In genomic region chr6:51936536-51936935, GRCh38 we compare ENCODE assay signal across 15 cellular contexts.
DNase-seq lines count a peak whose midpoint lies in the region; ATAC-seq and TF ChIP-seq lines count a peak whose summit lies in the region.
"Had no signal": no experiment of that assay in that cellular context is flagged by ENCODE, and none has a peak within 500 bp of the region (broad histone marks: within the 10 kb centered on the region; RNA-seq: fewer than 3 reads in every experiment).

No MANE protein-coding gene starts in this region.

- H3K27me3 ChIP-seq in HAP-1 (ENCODE audit: low read depth) (no peaks in the 10 kb centered on the region), kidney epithelial cell (ENCODE audit: control insufficient read depth, insufficient read depth, low read length) (no peaks in the 10 kb centered on the region)
- H3K27me3 ChIP-seq: BLaER1 treated with 17β-estradiol and CSF1 and Interleukin-3, amounts not matched to agents 10 nM and 100 nM had no signal

- CTCF ChIA-PET in WTC11 (lab: Charles Lee) = interaction anchor here (1.1 kb wide), 1 partner anchor 23 kb away, joined by 3 read pairs; no protein-coding TSS in a partner anchor

- peaks cover 12% of the 10 kb centered on the region for H3K4me1 Mint-ChIP-seq in WTC11
- H3K4me1 Mint-ChIP-seq: CD4-positive, CD25-positive, alpha-beta regulatory T cell had no signal

- peak; percentile 23 to 81 for DNase-seq in HAP-1 (ENCODE audit: low spot score in 2 of 2)
- DNase-seq in WTC11 (ENCODE audit: low spot score) = no peak
- DNase-seq in kidney epithelial cell (ENCODE audit: low read depth) = peak; percentile 7
- peak; percentile 69 for DNase-seq in renal cortical epithelial cell (ENCODE audit: low read depth)
- DNase-seq in NCI-H524 (lab: John Stamatoyannopoulos, UW) = no peak
- DNase-seq in DMS79 (lab: John Stamatoyannopoulos, UW) = no peak
- no peak for DNase-seq in NCI-H2107 treated with DMSO at 0.1 percent for 48 hours (lab: John Stamatoyannopoulos, UW; ENCODE audit: unreplicated experiment)
- DNase-seq: ACHN; Calu3; CD4-positive, CD25-positive, alpha-beta regulatory T cell; DMS 273 treated with DMSO at 0.1 percent for 48 hours had no signal

- H3K4me1 ChIP-seq in HAP-1 = peaks cover 34% of the 10 kb centered on the region
- H3K4me1 ChIP-seq: BLaER1 treated with 17β-estradiol and CSF1 and Interleukin-3, amounts not matched to agents 10 nM and 100 nM had no signal

- H3K9me3 ChIP-seq in HAP-1 = no peaks in the 10 kb centered on the region
- H3K9me3 ChIP-seq: BLaER1 treated with 17β-estradiol and CSF1 and Interleukin-3, amounts not matched to agents 10 nM and 100 nM had no signal

- H3K36me3 Mint-ChIP-seq in WTC11 = no peaks in the 10 kb centered on the region; the same call in 1 of the 2 replicates
- H3K36me3 Mint-ChIP-seq: CD4-positive, CD25-positive, alpha-beta regulatory T cell had no signal

- POLR2A ChIA-PET in WTC11 (lab: Charles Lee) = no interaction called here

- H3K27me3 Mint-ChIP-seq in WTC11 (ENCODE audit: low read depth) = peaks cover 3% of the 10 kb centered on the region
- H3K27me3 Mint-ChIP-seq: CD4-positive, CD25-positive, alpha-beta regulatory T cell had no signal

- TF ChIP-seq CTCF in WTC11 (IDR thresholded peaks at IDR 0.05) (no peak), kidney epithelial cell (IDR thresholded peaks at IDR 0.05; ENCODE audit: insufficient read depth, low read length, poor library complexity, severe bottlenecking) (no peak)

- H3K27ac Mint-ChIP-seq in WTC11 = no peak overlapping the region
- H3K27ac Mint-ChIP-seq: CD4-positive, CD25-positive, alpha-beta regulatory T cell had no signal

- H3K36me3 ChIP-seq in HAP-1 (replicated peaks) (no peaks in the 10 kb centered on the region), kidney epithelial cell (ENCODE audit: control insufficient read depth, insufficient read depth, low read length) (no peaks in the 10 kb centered on the region)
- H3K36me3 ChIP-seq: BLaER1 treated with 17β-estradiol and CSF1 and Interleukin-3, amounts not matched to agents 10 nM and 100 nM had no signal

- H3K4me3 Mint-ChIP-seq in WTC11 = no peak overlapping the region
- H3K4me3 Mint-ChIP-seq: CD4-positive, CD25-positive, alpha-beta regulatory T cell had no signal

- H3K4me3 ChIP-seq in HAP-1 (no peak overlapping the region), kidney epithelial cell (ENCODE audit: low read depth, low read length) (no peak overlapping the region)
- H3K4me3 ChIP-seq: BLaER1 treated with 17β-estradiol and CSF1 and Interleukin-3, amounts not matched to agents 10 nM and 100 nM; GM12878 had no signal

- ATAC-seq in WTC11 (peak; percentile 35), GM19397 (IDR thresholded peaks at IDR 0.05; ENCODE audit: unreplicated experiment) (no peak)
- ATAC-seq: GM12878, HepG2 had no signal

- in situ Hi-C loops in HAP-1 (cut with MboI; ENCODE audit: low sequenced_read_pairs) = no loop called here

- H3K9me3 Mint-ChIP-seq in WTC11 = no peaks in the 10 kb centered on the region
- H3K9me3 Mint-ChIP-seq: CD4-positive, CD25-positive, alpha-beta regulatory T cell had no signal

TF ChIP-seq in WTC11, 78 proteins besides CTCF, POLR2A, EP300 and RAD21:
- no peak for TF ChIP-seq ZBTB43 (CRISPR knock-in tag; IDR thresholded peaks at IDR 0.05)
- TF ChIP-seq NR1H2 (CRISPR knock-in tag; IDR thresholded peaks at IDR 0.05) = no peak
- TF ChIP-seq SOX15 (CRISPR knock-in tag; IDR thresholded peaks at IDR 0.05) = no peak
- TF ChIP-seq SP1 (CRISPR knock-in tag; conservative IDR thresholded peaks at IDR 0.05) = no peak
- no peak for TF ChIP-seq IRF2 (CRISPR knock-in tag; IDR thresholded peaks at IDR 0.05; ENCODE audit: borderline replicate concordance, low read depth)
- no peak for TF ChIP-seq MXD4 (CRISPR knock-in tag; IDR thresholded peaks at IDR 0.05; ENCODE audit: borderline replicate concordance)
- no peak for TF ChIP-seq ATF2 (CRISPR knock-in tag; IDR thresholded peaks at IDR 0.05; ENCODE audit: borderline replicate concordance, low read depth)
- no peak for TF ChIP-seq STAT6 (CRISPR knock-in tag; conservative IDR thresholded peaks at IDR 0.05; ENCODE audit: low read depth)
- TF ChIP-seq ARID4B (CRISPR knock-in tag; IDR thresholded peaks at IDR 0.05; ENCODE audit: borderline replicate concordance) = no peak
- no peak for TF ChIP-seq OVOL2 (CRISPR knock-in tag; IDR thresholded peaks at IDR 0.05; ENCODE audit: borderline replicate concordance)
TF ChIP-seq in WTC11: peak in this region for 0.

Comparison
In these comparisons a context has a peak if more than half of its experiments do, and no peak if none do; other contexts are left out.
1. DNase-seq: peak in HAP-1 (2 of 2), kidney epithelial cell (single experiment) and renal cortical epithelial cell (single experiment); none in WTC11 (single experiment), NCI-H524 (0 of 2), DMS79 (single experiment) and NCI-H2107 treated with DMSO at 0.1 percent for 48 hours (single experiment).